ENCODE assay signal across 9 cellular contexts in genomic region chr18:74282359-74283254, GRCh38. TPM values are rescaled to one million over a fixed set of nuclear protein-coding genes. Genes with fewer than 3 reads are reported as not detected.
DNase-seq lines count a peak whose midpoint lies in the region; ATAC-seq and TF ChIP-seq lines count a peak whose summit lies in the region.
"Had no signal": no experiment of that assay in that cellular context is flagged by ENCODE, and none has a peak within 500 bp of the region (broad histone marks: within the 10 kb centered on the region; RNA-seq: fewer than 3 reads in every experiment).

No MANE protein-coding gene starts in this region.

- peak overlapping the region; percentile 83 for H3K9ac ChIP-seq in adipocyte (ENCODE audit: low read length)

- no peak for TF ChIP-seq CTCF in BE2C (IDR thresholded peaks at IDR 0.05; ENCODE audit: low read depth, low read length)
- no peak for TF ChIP-seq CTCF in foreskin fibroblast (IDR thresholded peaks at IDR 0.05; ENCODE audit: low read depth, low read length)

- H3K9me3 ChIP-seq in BE2C (no peaks in the 10 kb centered on the region), adipocyte (ENCODE audit: control insufficient read depth, low read length) (no peaks in the 10 kb centered on the region)

- ATAC-seq in GM19467 (IDR thresholded peaks at IDR 0.05; ENCODE audit: unreplicated experiment) (peak; percentile 53), GM18867 (IDR thresholded peaks at IDR 0.05; ENCODE audit: unreplicated experiment) (no peak), HG03378 (IDR thresholded peaks at IDR 0.05; ENCODE audit: unreplicated experiment) (no peak)

- no peaks in the 10 kb centered on the region for H3K27me3 ChIP-seq in BE2C
- H3K27me3 ChIP-seq in adipocyte (replicated peaks; ENCODE audit: control insufficient read depth, insufficient read depth, low read length): no peaks in the 10 kb centered on the region

- H3K4me1 ChIP-seq in BE2C: peaks cover 23% of the 10 kb centered on the region
- H3K4me1 ChIP-seq in adipocyte (ENCODE audit: control insufficient read depth, insufficient read depth, low read length): peaks cover 81% of the 10 kb centered on the region

- DNase-seq in BE2C: peak; percentile 40
- no peak for DNase-seq in adipocyte (ENCODE audit: low read depth)
- DNase-seq in myocyte (ENCODE audit: low read depth): peak; percentile 27
- DNase-seq in NCI-H128 (lab: John Stamatoyannopoulos, UW; ENCODE audit: unreplicated experiment): no peak
- no peak for DNase-seq in foreskin fibroblast
- DNase-seq: DMS79 had no signal

- H3K4me3 ChIP-seq in BE2C (ENCODE audit: low read depth, low read length): no peak overlapping the region
- H3K4me3 ChIP-seq in adipocyte (ENCODE audit: low read length): peak overlapping the region; percentile 35
- no peak overlapping the region for H3K4me3 ChIP-seq in foreskin fibroblast (ENCODE audit: low read depth in 1 of 2, low read length in 2 of 2)

- no peaks in the 10 kb centered on the region for H3K36me3 ChIP-seq in BE2C
- peaks cover 15% of the 10 kb centered on the region for H3K36me3 ChIP-seq in adipocyte (ENCODE audit: control insufficient read depth, insufficient read depth, low read length, severe bottlenecking)

RNA-seq across cellular contexts. Expression of gene CYB5A, which starts 9.2 kb away (rescaled TPM):
- polyA plus RNA-seq in BE2C (2012; ENCODE audit: insufficient read depth, insufficient read length, low read depth): 163 TPM
- total RNA-seq in myocyte: 48.7 and 66.2 TPM in 2 replicates
- 88.9 TPM for polyA plus RNA-seq in myocyte (2012)

RNA-seq across cellular contexts. Expression of gene C18orf63, which starts 33.0 kb away (rescaled TPM):
- 0.17 TPM for polyA plus RNA-seq in BE2C (2012; ENCODE audit: insufficient read depth, insufficient read length, low read depth)
- total RNA-seq in myocyte: not detected in 2 replicates
- polyA plus RNA-seq in myocyte (2012): not detected

Comparison
In these comparisons a context has a peak if more than half of its experiments do, and no peak if none do; other contexts are left out.
1. DNase-seq: peak in BE2C (single experiment) and myocyte (single experiment); none in adipocyte (single experiment), NCI-H128 (single experiment) and foreskin fibroblast (0 of 2).